ENCODE assay signal across 9 cellular contexts in the genomic region with DNA sequence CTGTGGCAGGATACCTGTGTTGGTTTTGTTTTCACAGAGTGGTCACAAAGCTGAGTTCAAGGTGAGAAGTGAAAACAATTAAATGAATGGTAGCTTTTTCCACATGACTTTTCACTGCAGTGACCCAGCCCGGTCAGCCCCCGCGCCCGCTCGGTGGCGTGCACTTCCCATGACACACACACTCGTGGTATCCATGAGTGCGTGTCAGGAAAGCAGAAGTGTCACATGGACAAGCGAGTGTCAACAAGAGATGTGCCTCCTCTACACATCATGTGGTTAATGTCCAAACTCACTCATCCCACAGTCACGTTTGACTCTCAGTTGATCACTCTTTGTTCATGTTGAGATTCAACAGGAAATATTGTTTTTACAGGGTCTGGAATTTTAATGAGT.
DNase-seq lines count a peak whose midpoint lies in the region; ATAC-seq, FAIRE-seq and TF ChIP-seq lines count a peak whose summit lies in the region.
"Had no signal": no experiment of that assay in that cellular context is flagged by ENCODE, and none has a peak within 500 bp of the region (broad histone marks: within the 10 kb centered on the region; RNA-seq: fewer than 3 reads in every experiment).

No MANE protein-coding gene starts in this region.

- no peak for TF ChIP-seq EP300 in K562 (IDR thresholded peaks at IDR 0.05; ENCODE audit: low read length)
- peak in 2 of 4 donors; percentile 43 to 46 for TF ChIP-seq EP300 in sigmoid colon (IDR thresholded peaks at IDR 0.05)

- no peaks in the 10 kb centered on the region for H3K27me3 ChIP-seq in K562 (ENCODE audit: control insufficient read depth in 2 of 2, insufficient read depth in 2 of 2, low read length in 2 of 2)
- H3K27me3 ChIP-seq in sigmoid colon = no peaks in the 10 kb centered on the region

- no peak for FAIRE-seq in K562 (lab: Jason Lieb, UNC)

- no peaks in the 10 kb centered on the region for H3K36me3 ChIP-seq in K562 (ENCODE audit: control insufficient read depth, insufficient read depth, low read length)
- no peaks in the 10 kb centered on the region for H3K36me3 ChIP-seq in sigmoid colon

- H3K9me3 ChIP-seq in K562 (replicated peaks; ENCODE audit: control insufficient read depth, insufficient read depth, low read depth, low read length) (no peaks in the 10 kb centered on the region), sigmoid colon (no peaks in the 10 kb centered on the region)

- H3K9me1 ChIP-seq in K562 (ENCODE audit: control insufficient read depth, insufficient read depth, low read length) = no peaks in the 10 kb centered on the region

- TF ChIP-seq RAD21 in K562 (CRISPR knock-in tag; conservative IDR thresholded peaks at IDR 0.05 in 1 of 2, IDR thresholded peaks at IDR 0.05 in 1 of 2) = no peak

- TF ChIP-seq CTCF in K562 (IDR thresholded peaks at IDR 0.05 in 2 of 3, conservative IDR thresholded peaks at IDR 0.05 in 1 of 3; ENCODE audit: insufficient read depth in 2 of 3, low read depth in 1 of 3, low read length in 3 of 3) (no peak), sigmoid colon (IDR thresholded peaks at IDR 0.05) (no peak)

- 0 out of 2 replicates have a peak overlapping the region, but pooled peaks have one; percentile 55 for H2AFZ ChIP-seq in K562 (ENCODE audit: low read depth, low read length)

- intact Hi-C loops in K562 (cut with micrococcal nuclease) (no loop called here), sigmoid colon (cut with DNase I) (no loop called here)

- H3K4me1 ChIP-seq in K562 (replicated peaks in 1 of 2; ENCODE audit: control insufficient read depth in 2 of 2, insufficient read depth in 2 of 2, low read length in 2 of 2) (peaks cover 0 to 4% of the 10 kb centered on the region in 2 experiments; a peak in 1 of 5 replicates), sigmoid colon (peaks cover 0 to 33% (median 11%) of the 10 kb centered on the region in 4 donors)

- ATAC-seq in HG03060 (IDR thresholded peaks at IDR 0.05; ENCODE audit: low read depth, unreplicated experiment) (peak; percentile 53), K562 (no peak; the same call in 2 of the 3 replicates)

- H3K4me3 ChIP-seq in K562 (no peak overlapping the region), sigmoid colon (no peak overlapping the region)

- in situ Hi-C loops in K562 (cut with MboI) = no loop called here

- CTCF ChIA-PET in K562 (lab: Yijun Ruan, JAX; ENCODE audit: low intra/inter-chr PET ratio) = no interaction called here

- BruUV-seq in K562 (replicated peaks; lab: Mats Ljungman, UMichigan) = no TSS peak

- no peaks in the 10 kb centered on the region for H3K79me2 ChIP-seq in K562 (ENCODE audit: control insufficient read depth, insufficient read depth, low read length)

- POLR2A ChIA-PET in K562 (lab: Yijun Ruan, JAX) = no interaction called here

- H3K9ac ChIP-seq in K562 (ENCODE audit: insufficient read depth in 1 of 2, low read depth in 2 of 2, low read length in 2 of 2) = no peak overlapping the region

- H4K20me1 ChIP-seq in K562 (replicated peaks; ENCODE audit: control insufficient read depth, insufficient read depth, low read length) = no peaks in the 10 kb centered on the region

- H3K4me2 ChIP-seq in K562 (ENCODE audit: insufficient read depth, low read length) = no peak overlapping the region

- H3K27ac ChIP-seq in K562 (ENCODE audit: extremely low read depth, low read depth, low read length) = no peak overlapping the region
- H3K27ac ChIP-seq in sigmoid colon = peak overlapping the region in 3 of 4 donors; percentile 71 to 75 (median 73)

- DNase-seq in activated T-cell treated with anti-CD3 and anti-CD28 coated beads for 48 hours (ENCODE audit: low read depth) = peak; percentile 56
- DNase-seq in activated T-cell treated with anti-CD3 and anti-CD28 coated beads for 4 hours = no peak
- no peak for DNase-seq in K562 (ENCODE audit: extremely low read depth in 1 of 4, low spot score in 3 of 4)
- peak; percentile 81 for DNase-seq in sigmoid colon
- DNase-seq in T1000 (lab: John Stamatoyannopoulos, UW) = no peak
- no peak for DNase-seq in hippocampal formation (lab: John Stamatoyannopoulos, UW)
- no peak for DNase-seq in activated gamma-delta T cell (lab: John Stamatoyannopoulos, UW)
- DNase-seq: CD4-positive, CD25-positive, alpha-beta regulatory T cell had no signal

- 75% methylated on average over 10 of the region's 10 CpGs for WGBS in K562 (ENCODE audit: insufficient coverage, low coverage, missing lambda C conversion rate)
- WGBS in sigmoid colon, 2 donors = 66 to 89% methylated on average over 10 of the region's 10 CpGs

- TF ChIP-seq POLR2A in K562 (conservative IDR thresholded peaks at IDR 0.05) (no peak), sigmoid colon (IDR thresholded peaks at IDR 0.05) (no peak)

TF ChIP-seq in K562, 482 proteins besides CTCF, POLR2A, EP300 and RAD21:
- TF ChIP-seq, protein P1, sequence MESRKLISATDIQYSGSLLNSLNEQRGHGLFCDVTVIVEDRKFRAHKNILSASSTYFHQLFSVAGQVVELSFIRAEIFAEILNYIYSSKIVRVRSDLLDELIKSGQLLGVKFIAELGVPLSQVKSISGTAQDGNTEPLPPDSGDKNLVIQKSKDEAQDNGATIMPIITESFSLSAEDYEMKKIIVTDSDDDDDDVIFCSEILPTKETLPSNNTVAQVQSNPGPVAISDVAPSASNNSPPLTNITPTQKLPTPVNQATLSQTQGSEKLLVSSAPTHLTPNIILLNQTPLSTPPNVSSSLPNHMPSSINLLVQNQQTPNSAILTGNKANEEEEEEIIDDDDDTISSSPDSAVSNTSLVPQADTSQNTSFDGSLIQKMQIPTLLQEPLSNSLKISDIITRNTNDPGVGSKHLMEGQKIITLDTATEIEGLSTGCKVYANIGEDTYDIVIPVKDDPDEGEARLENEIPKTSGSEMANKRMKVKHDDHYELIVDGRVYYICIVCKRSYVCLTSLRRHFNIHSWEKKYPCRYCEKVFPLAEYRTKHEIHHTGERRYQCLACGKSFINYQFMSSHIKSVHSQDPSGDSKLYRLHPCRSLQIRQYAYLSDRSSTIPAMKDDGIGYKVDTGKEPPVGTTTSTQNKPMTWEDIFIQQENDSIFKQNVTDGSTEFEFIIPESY (CRISPR knock-in tag; IDR thresholded peaks at IDR 0.05) = peak; percentile 51; the same call in 1 of the 2 replicates
- 0 out of 2 replicates have a peak, but pooled peaks have one; percentile 3 for TF ChIP-seq SPI1 (IDR thresholded peaks at IDR 0.05; ENCODE audit: borderline replicate concordance, low read depth, low read length)
- TF ChIP-seq STAG1 (CRISPR knock-in tag; IDR thresholded peaks at IDR 0.05; ENCODE audit: borderline replicate concordance) = no peak
- no peak for TF ChIP-seq NCOA4 (IDR thresholded peaks at IDR 0.05; ENCODE audit: partially characterized antibody)
- TF ChIP-seq DDX20 (tag; IDR thresholded peaks at IDR 0.05; ENCODE audit: low read depth) = no peak
- no peak for TF ChIP-seq ZNF24 (IDR thresholded peaks at IDR 0.05)
- TF ChIP-seq RHOXF2B (CRISPR knock-in tag; conservative IDR thresholded peaks at IDR 0.05) = no peak

Comparison
In these comparisons a context has a peak if more than half of its experiments do, and no peak if none do; other contexts are left out.
1. DNase-seq: peak in activated T-cell treated with anti-CD3 and anti-CD28 coated beads for 48 hours (single experiment) and sigmoid colon (single experiment); none in activated T-cell treated with anti-CD3 and anti-CD28 coated beads for 4 hours (single experiment), K562 (0 of 4), T1000 (single experiment), hippocampal formation (0 of 2) and activated gamma-delta T cell (single experiment).